ENCODE assay signal across 15 cellular contexts in genomic region chr9:114483499-114483898, GRCh38.
"Had no signal": no experiment of that assay in that cellular context is flagged by ENCODE, and none has a peak within 500 bp of the region (broad histone marks: within the 10 kb centered on the region; RNA-seq: fewer than 3 reads in every experiment).

No MANE protein-coding gene starts in this region.

- H3K4me3 ChIP-seq: lung, smooth muscle cell had no signal

- H3K4me3 Mint-ChIP-seq: activated CD4-positive, alpha-beta memory T cell treated with anti-CD3 and anti-CD28 coated beads for 36 hours; activated T-cell treated with anti-CD3 and anti-CD28 coated beads, Interleukin-2, amount 50 U/mL, for 24 hours; natural killer cell treated with Interleukin-12 subunit alpha and Interleukin-12 subunit beta and Interleukin-15 and Interleukin-18, amount 100 ng/mL, for 72 hours had no signal

- H3K27me3 Mint-ChIP-seq: activated CD4-positive, alpha-beta memory T cell treated with anti-CD3 and anti-CD28 coated beads for 36 hours; activated T-cell treated with anti-CD3 and anti-CD28 coated beads, Interleukin-2, amount 50 U/mL, for 24 hours had no signal

- H3K27ac ChIP-seq: foreskin keratinocyte, parathyroid adenoma had no signal

- H3K9me3 Mint-ChIP-seq: activated CD4-positive, alpha-beta memory T cell treated with anti-CD3 and anti-CD28 coated beads for 36 hours; natural killer cell treated with Interleukin-12 subunit alpha and Interleukin-12 subunit beta and Interleukin-15 and Interleukin-18, amount 100 ng/mL, for 72 hours had no signal

- H3K27ac Mint-ChIP-seq: activated CD4-positive, alpha-beta memory T cell treated with anti-CD3 and anti-CD28 coated beads for 36 hours; natural killer cell treated with Interleukin-12 subunit alpha and Interleukin-12 subunit beta and Interleukin-15 and Interleukin-18, amount 100 ng/mL, for 72 hours had no signal

- DNase-seq: activated CD4-positive, alpha-beta memory T cell treated with anti-CD3 and anti-CD28 coated beads for 36 hours; activated naive CD4-positive, alpha-beta T cell treated with anti-CD3 and anti-CD28 coated beads, Interleukin-2, amount 50 U/mL, for 16 hours; activated T-cell treated with anti-CD3 and anti-CD28 coated beads, Interleukin-2, amount 50 U/mL, for 24 hours; foreskin keratinocyte; glutamatergic neuron; hippocampal formation; left colon; stimulated activated CD4-positive, alpha-beta T cell treated with anti-CD3 and anti-CD28 coated beads, Interleukin-4, amount 100 ng/mL, for 4 hours; stimulated activated naive CD4-positive, alpha-beta T cell; T-helper 2 cell had no signal

- ATAC-seq: foreskin keratinocyte; left colon; natural killer cell treated with Interleukin-12 subunit alpha and Interleukin-12 subunit beta and Interleukin-15 and Interleukin-18, amount 100 ng/mL, for 72 hours; sciatic nerve had no signal

- H3K36me3 Mint-ChIP-seq: activated CD4-positive, alpha-beta memory T cell treated with anti-CD3 and anti-CD28 coated beads for 36 hours; natural killer cell treated with Interleukin-12 subunit alpha and Interleukin-12 subunit beta and Interleukin-15 and Interleukin-18, amount 100 ng/mL, for 72 hours had no signal
